In genomic region chr7:148698397-148699023, GRCh38 we compare ENCODE assay signal across 8 cellular contexts. TPM values are rescaled to one million over a fixed set of nuclear protein-coding genes. Genes with fewer than 3 reads are reported as not detected.
A peak's percentile ranks its signal among the peaks of the same experiment; 100 is the strongest.
DNase-seq lines count a peak whose midpoint lies in the region; ATAC-seq, FAIRE-seq and TF ChIP-seq lines count a peak whose summit lies in the region.

CUL1 (plus strand) TSS chr7:148698903; CDS start chr7:148730123, 31,220 bp downstream.

- WGBS in IMR-90 (ENCODE audit: extremely low coverage in 2 of 2, insufficient read length in 1 of 2), 2 experiments, result 0% methylated on average over 27 of the region's 84 CpGs; no CpG with 5 or more reads in 1 of the 2 experiments

- H3K4me2 ChIP-seq in DND-41 (ENCODE audit: insufficient read depth, low read length), result peak within 1 kb of the TSS; percentile 74
- H3K4me2 ChIP-seq in IMR-90 (ENCODE audit: low read depth, low read length), result peak within 1 kb of the TSS; percentile 96

- H3K27me3 ChIP-seq in DND-41 (ENCODE audit: insufficient read depth, low read length, poor library complexity), result no peaks in the 10 kb centered on the region
- H3K27me3 ChIP-seq in IMR-90 (ENCODE audit: control insufficient read depth, insufficient read depth, low read length), result no peaks in the 10 kb centered on the region
- H3K27me3 ChIP-seq in RWPE2 (ENCODE audit: insufficient read depth, poor library complexity, severe bottlenecking), result no peaks in the 10 kb centered on the region

- intact Hi-C loops in IMR-90 (cut with micrococcal nuclease), result loop anchor here (2.0 kb wide), 1 partner anchor 186 kb away; the partner anchor contains the start of gene EZH2

- peak within 1 kb of the TSS; percentile 83; the same call in 1 of the 2 replicates for H4K91ac ChIP-seq in IMR-90 (ENCODE audit: insufficient read depth, low read depth, low read length)

- H3K4me1 ChIP-seq in DND-41 (ENCODE audit: insufficient read depth, low read length) (peaks cover 48% of the 10 kb centered on the region), IMR-90 (ENCODE audit: control insufficient read depth, insufficient read depth, low read length) (peaks cover 10% of the 10 kb centered on the region), RWPE2 (ENCODE audit: insufficient read depth, poor library complexity, severe bottlenecking) (peaks cover 21% of the 10 kb centered on the region)

- peak within 1 kb of the TSS; percentile 89 for H2BK5ac ChIP-seq in IMR-90 (ENCODE audit: low read depth, low read length, poor library complexity, severe bottlenecking)

- H2AFZ ChIP-seq in DND-41 (ENCODE audit: low read depth, low read length), result peak within 1 kb of the TSS; percentile 67
- H2AFZ ChIP-seq in IMR-90 (replicated peaks; ENCODE audit: low read length, poor library complexity), result peak within 1 kb of the TSS; percentile 92

- H3K56ac ChIP-seq in IMR-90 (ENCODE audit: extremely low read depth, insufficient read depth, low read length), result peak within 1 kb of the TSS; percentile 96; the same call in 1 of the 2 replicates

- peaks cover 57% of the 10 kb centered on the region for H3K79me2 ChIP-seq in DND-41 (ENCODE audit: insufficient read depth, low read length)

- CTCF ChIA-PET in IMR-90 (lab: Yijun Ruan, JAX), result no interaction called here

- ATAC-seq in DND-41 (ENCODE audit: insufficient read depth, low read depth) (peak; percentile 79), GM21528 (IDR thresholded peaks at IDR 0.05; ENCODE audit: low FRiP score, unreplicated experiment) (peak; percentile 78), IMR-90 (ENCODE audit: low read depth) (peak; percentile 83), RWPE2 (ENCODE audit: low read depth) (peak; percentile 72)

- FAIRE-seq in frontal cortex (lab: Jason Lieb, UNC), result no peak

- no peak within 1 kb of the TSS for H2BK20ac ChIP-seq in IMR-90 (ENCODE audit: low read depth, low read length)

- POLR2A ChIA-PET in IMR-90 (lab: Charles Lee; ENCODE audit: unreplicated experiment), result interaction anchor here (0.6 kb wide), 1 partner anchor 123 kb away, joined by 13 read pairs; no protein-coding TSS in a partner anchor

- TF ChIP-seq POLR2A in IMR-90 (IDR thresholded peaks at IDR 0.05; ENCODE audit: low read depth, low read length), result no peak; the same call in 1 of the 2 replicates

- H3K9ac ChIP-seq in DND-41 (ENCODE audit: low read depth, low read length) (peak within 1 kb of the TSS; percentile 95), IMR-90 (ENCODE audit: low read depth, low read length) (peak within 1 kb of the TSS; percentile 91)

- H3K36me3 ChIP-seq in DND-41 (ENCODE audit: insufficient read depth, low read length), result no peaks in the 10 kb centered on the region; the same call in 1 of the 2 replicates
- H3K36me3 ChIP-seq in IMR-90 (ENCODE audit: control insufficient read depth, insufficient read depth, low read length), result no peaks in the 10 kb centered on the region
- no peaks in the 10 kb centered on the region for H3K36me3 ChIP-seq in RWPE2 (ENCODE audit: low read depth)

- peak within 1 kb of the TSS; percentile 53; the same call in 1 of the 3 replicates for H2BK15ac ChIP-seq in IMR-90 (ENCODE audit: low read depth, low read length)

- TF ChIP-seq CTCF in DND-41 (IDR thresholded peaks at IDR 0.05; ENCODE audit: borderline replicate concordance, extremely low read depth, low read length, poor library complexity, severe bottlenecking) (no peak), IMR-90 (conservative IDR thresholded peaks at IDR 0.05; ENCODE audit: low read depth, low read length) (no peak), RWPE2 (IDR thresholded peaks at IDR 0.05; ENCODE audit: poor library complexity, severe bottlenecking) (no peak)

- H3K14ac ChIP-seq in IMR-90 (replicated peaks; ENCODE audit: low read depth, low read length), result peak within 1 kb of the TSS; percentile 69

- peak within 1 kb of the TSS; percentile 87 for H3K4ac ChIP-seq in IMR-90 (ENCODE audit: low read depth, low read length)

- H3K9me3 ChIP-seq in DND-41 (ENCODE audit: insufficient read depth, low read length, severe bottlenecking), result no peaks in the 10 kb centered on the region
- no peaks in the 10 kb centered on the region for H3K9me3 ChIP-seq in IMR-90 (ENCODE audit: control insufficient read depth, insufficient read depth, low read length)
- H3K9me3 ChIP-seq in RWPE2 (ENCODE audit: severe bottlenecking), result no peaks in the 10 kb centered on the region

- peak within 1 kb of the TSS; percentile 87 for H3K23ac ChIP-seq in IMR-90 (ENCODE audit: low read depth, low read length)

- dilution Hi-C loops in IMR-90 (cut with HindIII; ENCODE audit: low sequenced_read_pairs, unreplicated experiment), result no loop called here

- H4K5ac ChIP-seq in IMR-90 (ENCODE audit: low read depth, low read length), result peak within 1 kb of the TSS; percentile 24

- H3K27ac ChIP-seq in DND-41 (ENCODE audit: low read length) (peak within 1 kb of the TSS; percentile 69), IMR-90 (ENCODE audit: insufficient read depth, low read length) (peak within 1 kb of the TSS; percentile 90), RWPE2 (ENCODE audit: poor library complexity, severe bottlenecking) (peak within 1 kb of the TSS; percentile 85), temporal lobe (ENCODE audit: low read depth, low read length) (peak within 1 kb of the TSS; percentile 33)

- peak; percentile 81 for DNase-seq in DND-41
- DNase-seq in IMR-90, result peak; percentile 52
- peak; percentile 84 for DNase-seq in RWPE2 (ENCODE audit: low spot score)
- peak; percentile 55 to 82 (median 66) for DNase-seq in activated naive CD4-positive, alpha-beta T cell (lab: John Stamatoyannopoulos, UW)
- DNase-seq in frontal cortex (ENCODE audit: low spot score in 2 of 2), result peak; percentile 67 to 79
- peak in 53 of 56 donors; percentile 7 to 84 (median 61) for DNase-seq in nucleus accumbens (lab: John Stamatoyannopoulos, UW)

- H3K18ac ChIP-seq in IMR-90 (ENCODE audit: low read depth, low read length), result peak within 1 kb of the TSS; percentile 58

- BruUV-seq in IMR-90 (replicated peaks; lab: Mats Ljungman, UMichigan), result no TSS peak

- peaks cover 12% of the 10 kb centered on the region for H3K9me1 ChIP-seq in IMR-90 (ENCODE audit: insufficient read depth, low read length)

- in situ Hi-C loops in IMR-90 (cut with MboI; ENCODE audit: low sequenced_read_pairs), result no loop called here

- peak within 1 kb of the TSS; percentile 59 for H2AK5ac ChIP-seq in IMR-90 (ENCODE audit: low read depth, low read length)

- H2AK9ac ChIP-seq in IMR-90 (replicated peaks; ENCODE audit: low read depth, low read length, poor library complexity), result peak within 1 kb of the TSS; percentile 96

- H3K4me3 ChIP-seq in DND-41 (ENCODE audit: low read depth in 1 of 2, low read length in 2 of 2) (peak within 1 kb of the TSS; percentile 75 to 81), IMR-90 (ENCODE audit: insufficient read depth, low read depth, low read length) (peak within 1 kb of the TSS; percentile 92), RWPE2 (ENCODE audit: severe bottlenecking) (peak within 1 kb of the TSS; percentile 96)

- H4K8ac ChIP-seq in IMR-90 (ENCODE audit: low read depth in 2 of 2, low read length in 2 of 2), result peak within 1 kb of the TSS; percentile 40 to 68

- H2BK120ac ChIP-seq in IMR-90 (ENCODE audit: low read depth, low read length), result peak within 1 kb of the TSS; percentile 47

- TF ChIP-seq RAD21 in IMR-90 (IDR thresholded peaks at IDR 0.05; ENCODE audit: low read length), result no peak

- H4K20me1 ChIP-seq in DND-41 (ENCODE audit: insufficient read depth, low read length), result peaks cover 33% of the 10 kb centered on the region
- peaks cover 36% of the 10 kb centered on the region for H4K20me1 ChIP-seq in IMR-90 (ENCODE audit: insufficient read depth, low read length)

- H3K79me1 ChIP-seq in IMR-90 (ENCODE audit: low read depth in 1 of 2, low read length in 2 of 2), result peaks cover 0 to 22% of the 10 kb centered on the region in 2 experiments; a peak in 2 of 4 replicates

TF ChIP-seq in IMR-90, 13 proteins besides CTCF, POLR2A, EP300 and RAD21:
- TF ChIP-seq MAZ (IDR thresholded peaks at IDR 0.05; ENCODE audit: borderline replicate concordance, low read depth, low read length), result 0 out of 2 replicates have a peak, but pooled peaks have one; percentile 20
- no peak for TF ChIP-seq CEBPB (IDR thresholded peaks at IDR 0.05; ENCODE audit: low read depth, low read length)
- TF ChIP-seq RCOR1 (IDR thresholded peaks at IDR 0.05; ENCODE audit: insufficient replicate concordance, low read length), result no peak

RNA-seq across cellular contexts. Expression of gene CUL1, which starts in this region (rescaled TPM):
- total RNA-seq in IMR-90 (2012; rRNA removed) (46.2 and 61.4 TPM in 2 replicates), frontal cortex (62.8 TPM), temporal lobe (51.9 TPM)
- 39.4 and 44.0 TPM in 2 replicates for polyA plus RNA-seq in IMR-90 (2012; rRNA removed)
- polyA plus RNA-seq in IMR-90 (2012; cell fraction: cytosol; rRNA removed), result 12.8 and 16.9 TPM in 2 replicates
- polyA plus RNA-seq in IMR-90 (2012; cell fraction: nucleus; rRNA removed; ENCODE audit: low replicate concordance), result 9.5 and 39.8 TPM in 2 replicates

Comparison
In these comparisons a context has a peak if more than half of its experiments do, and no peak if none do; other contexts are left out.
1. Peak in every context shown above with its lines: DNase-seq, ATAC-seq, H3K4me3 ChIP-seq and H3K27ac ChIP-seq.
2. H3K27ac ChIP-seq: peak in every context shown above with its lines; median percentile 90 in IMR-90; 85 in RWPE2; 69 in DND-41; 33 in temporal lobe.